18 cellular contexts compared by ENCODE assay signal in the genomic region with DNA sequence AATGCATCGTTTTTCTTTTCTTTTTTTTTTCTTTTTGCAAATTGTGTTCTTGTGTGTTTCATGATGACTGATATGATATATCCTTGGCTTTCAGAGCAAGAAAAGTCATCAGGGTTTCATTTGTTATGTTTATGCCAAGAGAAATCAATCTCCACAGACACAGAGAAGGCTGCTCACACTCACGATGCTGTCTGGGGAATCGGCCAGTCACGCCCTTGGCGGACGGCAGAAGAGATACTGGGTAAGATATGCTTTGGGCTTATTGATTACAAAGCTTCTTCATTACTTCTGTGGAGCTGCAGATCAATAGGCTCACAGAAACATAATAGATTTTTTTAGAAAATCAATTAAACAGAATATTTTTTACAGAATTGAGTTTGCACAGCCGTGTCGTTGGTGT.
"Had no signal": no experiment of that assay in that cellular context is flagged by ENCODE, and none has a peak within 500 bp of the region (broad histone marks: within the 10 kb centered on the region; RNA-seq: fewer than 3 reads in every experiment).

No MANE protein-coding gene starts in this region.

- H3K4me1 ChIP-seq: colonic mucosa, foreskin keratinocyte had no signal

- ATAC-seq: foreskin keratinocyte had no signal

- H3K27ac ChIP-seq: body of pancreas, colonic mucosa, epithelial cell of prostate, foreskin keratinocyte, tibial artery, vagina had no signal

- DNase-seq: activated CD4-positive, alpha-beta T cell treated with anti-CD3 and anti-CD28 coated beads, Interleukin-2, amount 50 U/mL, for 4 hours; activated gamma-delta T cell treated with Interleukin-2 at 50 U/mL for 16 hours; activated naive CD8-positive, alpha-beta T cell treated with anti-CD3 and anti-CD28 coated beads, Interleukin-2, amount 10 ng/mL, durations not matched to agents 7 days and 5 days; colonic mucosa; endodermal cell; foreskin keratinocyte; kidney; stimulated activated naive CD4-positive, alpha-beta T cell treated with Interleukin-2 at 50 U/mL for 16 hours; SW 1271; T-helper 2 cell had no signal

- H3K27me3 ChIP-seq: vagina had no signal

- H3K4me3 Mint-ChIP-seq: activated T-helper 1 cell treated with anti-CD3 and anti-CD28 coated beads, Interleukin-12 subunit alpha, Interleukin-12 subunit beta, Interleukin-2, Interleukin-4 antibody, amounts not matched to agents 30 ng/mL and 10 ng/mL and 1 ng/mL, durations not matched to agents 14 hours and 24 hours and 36 hours; endodermal cell; mesothelial cell of epicardium had no signal

- H3K27ac Mint-ChIP-seq: activated naive CD8-positive, alpha-beta T cell treated with anti-CD3 and anti-CD28 coated beads, Interleukin-2, amount 10 ng/mL, durations not matched to agents 7 days and 5 days; activated T-helper 1 cell treated with anti-CD3 and anti-CD28 coated beads, Interleukin-12 subunit alpha, Interleukin-12 subunit beta, Interleukin-2, Interleukin-4 antibody, amounts not matched to agents 30 ng/mL and 10 ng/mL and 1 ng/mL, durations not matched to agents 14 hours and 24 hours and 36 hours; endodermal cell; mesothelial cell of epicardium had no signal

- H3K36me3 ChIP-seq: colonic mucosa, tibial artery, vagina had no signal

- H3K9me3 Mint-ChIP-seq: activated naive CD8-positive, alpha-beta T cell treated with anti-CD3 and anti-CD28 coated beads, Interleukin-2, amount 10 ng/mL, durations not matched to agents 7 days and 5 days; activated T-helper 1 cell treated with anti-CD3 and anti-CD28 coated beads, Interleukin-12 subunit alpha, Interleukin-12 subunit beta, Interleukin-2, Interleukin-4 antibody, amounts not matched to agents 30 ng/mL and 10 ng/mL and 1 ng/mL, durations not matched to agents 14 hours and 24 hours and 36 hours; central memory CD8-positive, alpha-beta T cell had no signal

- H3K36me3 Mint-ChIP-seq: activated naive CD8-positive, alpha-beta T cell treated with anti-CD3 and anti-CD28 coated beads, Interleukin-2, amount 10 ng/mL, durations not matched to agents 7 days and 5 days; mesothelial cell of epicardium had no signal

- H3K4me3 ChIP-seq: body of pancreas, colonic mucosa, lung, tibial artery, vagina had no signal

- FAIRE-seq: kidney had no signal

- H3K9me3 ChIP-seq: body of pancreas, colonic mucosa, tibial artery, vagina had no signal
